8 cellular contexts compared by ENCODE assay signal in the genomic region with DNA sequence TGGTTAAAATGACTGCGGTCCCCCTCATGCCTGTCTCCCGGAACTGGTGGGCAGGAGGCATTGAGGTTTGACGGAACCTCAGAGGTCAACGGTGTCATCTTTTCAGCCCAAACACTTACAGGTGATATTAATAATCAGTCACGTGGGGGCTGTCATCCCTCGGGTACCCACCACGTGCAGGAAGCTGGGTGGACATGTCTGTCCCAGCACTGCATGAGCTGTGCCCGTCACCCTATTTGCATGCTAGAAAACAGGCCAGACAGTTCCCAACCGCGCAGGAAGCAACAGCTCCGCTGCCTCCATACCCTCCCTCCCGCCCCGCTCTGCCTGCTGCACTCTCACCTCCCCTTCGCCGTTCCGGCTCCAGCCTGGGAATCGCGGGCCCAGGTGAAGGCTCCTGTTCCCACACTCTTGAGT. TPM values are rescaled to one million over a fixed set of nuclear protein-coding genes. Genes with fewer than 3 reads are reported as not detected.
DNase-seq lines count a peak whose midpoint lies in the region; ATAC-seq, FAIRE-seq and TF ChIP-seq lines count a peak whose summit lies in the region.

No MANE protein-coding gene starts in this region.

- no peaks in the 10 kb centered on the region for H3K9me3 Mint-ChIP-seq in activated T-helper 1 cell treated with anti-CD3 and anti-CD28 coated beads, Interleukin-12 subunit alpha, Interleukin-12 subunit beta, Interleukin-2, Interleukin-4 antibody, amounts not matched to agents 30 ng/mL and 10 ng/mL and 1 ng/mL, durations not matched to agents 14 hours and 24 hours and 36 hours
- no peaks in the 10 kb centered on the region for H3K9me3 Mint-ChIP-seq in natural killer cell treated with Interleukin-12 subunit alpha and Interleukin-12 subunit beta and Interleukin-15 and Interleukin-18, amount 100 ng/mL, for 72 hours

- peak overlapping the region; percentile 84 for H3K27ac Mint-ChIP-seq in activated T-helper 1 cell treated with anti-CD3 and anti-CD28 coated beads, Interleukin-12 subunit alpha, Interleukin-12 subunit beta, Interleukin-2, Interleukin-4 antibody, amounts not matched to agents 30 ng/mL and 10 ng/mL and 1 ng/mL, durations not matched to agents 14 hours and 24 hours and 36 hours
- peak overlapping the region; percentile 65 to 82 for H3K27ac Mint-ChIP-seq in natural killer cell treated with Interleukin-12 subunit alpha and Interleukin-12 subunit beta and Interleukin-15 and Interleukin-18, amount 100 ng/mL, for 72 hours

- peak; percentile 51 for TF ChIP-seq POLR2A in GM15510 (IDR thresholded peaks at IDR 0.05; ENCODE audit: borderline replicate concordance, extremely low read depth, insufficient read length)

- no peak for TF ChIP-seq CTCF in D721Med (IDR thresholded peaks at IDR 0.05; ENCODE audit: insufficient read depth, missing control alignments)
- no peak for TF ChIP-seq CTCF in omental fat pad (IDR thresholded peaks at IDR 0.05)

- H3K4me1 Mint-ChIP-seq in activated T-helper 1 cell treated with anti-CD3 and anti-CD28 coated beads, Interleukin-12 subunit alpha, Interleukin-12 subunit beta, Interleukin-2, Interleukin-4 antibody, amounts not matched to agents 30 ng/mL and 10 ng/mL and 1 ng/mL, durations not matched to agents 14 hours and 24 hours and 36 hours (ENCODE audit: low read depth) = peaks cover 26% of the 10 kb centered on the region
- H3K4me1 Mint-ChIP-seq in natural killer cell treated with Interleukin-12 subunit alpha and Interleukin-12 subunit beta and Interleukin-15 and Interleukin-18, amount 100 ng/mL, for 72 hours (ENCODE audit: low read depth in 2 of 2) = peaks cover 11 to 36% of the 10 kb centered on the region in 2 donors

- peaks cover 11% of the 10 kb centered on the region for H3K27me3 Mint-ChIP-seq in activated T-helper 1 cell treated with anti-CD3 and anti-CD28 coated beads, Interleukin-12 subunit alpha, Interleukin-12 subunit beta, Interleukin-2, Interleukin-4 antibody, amounts not matched to agents 30 ng/mL and 10 ng/mL and 1 ng/mL, durations not matched to agents 14 hours and 24 hours and 36 hours (ENCODE audit: insufficient read depth)
- no peaks in the 10 kb centered on the region for H3K27me3 Mint-ChIP-seq in natural killer cell treated with Interleukin-12 subunit alpha and Interleukin-12 subunit beta and Interleukin-15 and Interleukin-18, amount 100 ng/mL, for 72 hours

- intact Hi-C loops in activated T-helper 1 cell treated with anti-CD3 and anti-CD28 coated beads, Interleukin-12 subunit alpha, Interleukin-12 subunit beta, Interleukin-2, Interleukin-4 antibody, amounts not matched to agents 30 ng/mL and 10 ng/mL and 1 ng/mL, durations not matched to agents 14 hours and 24 hours and 36 hours (cut with micrococcal nuclease) = no loop called here

- DNase-seq in activated T-helper 1 cell treated with anti-CD3 and anti-CD28 coated beads, Interleukin-12 subunit alpha, Interleukin-12 subunit beta, Interleukin-2, Interleukin-4 antibody, amounts not matched to agents 30 ng/mL and 10 ng/mL and 1 ng/mL, durations not matched to agents 14 hours and 24 hours and 36 hours (ENCODE audit: low spot score) = no peak
- peak; percentile 75 for DNase-seq in natural killer cell treated with Interleukin-12 subunit alpha and Interleukin-12 subunit beta and Interleukin-15 and Interleukin-18, amount 100 ng/mL, for 72 hours (ENCODE audit: low spot score)
- DNase-seq in D721Med (ENCODE audit: insufficient read length, low spot score) (no peak), NCI-H2171 treated with DMSO at 0.1 percent for 48 hours (lab: John Stamatoyannopoulos, UW) (no peak), omental fat pad (ENCODE audit: low spot score) (no peak), GOT3 (lab: John Stamatoyannopoulos, UW) (no peak)

- peak overlapping the region; percentile 82 for H3K4me3 Mint-ChIP-seq in activated T-helper 1 cell treated with anti-CD3 and anti-CD28 coated beads, Interleukin-12 subunit alpha, Interleukin-12 subunit beta, Interleukin-2, Interleukin-4 antibody, amounts not matched to agents 30 ng/mL and 10 ng/mL and 1 ng/mL, durations not matched to agents 14 hours and 24 hours and 36 hours
- peak overlapping the region; percentile 80 for H3K4me3 Mint-ChIP-seq in natural killer cell treated with Interleukin-12 subunit alpha and Interleukin-12 subunit beta and Interleukin-15 and Interleukin-18, amount 100 ng/mL, for 72 hours

- no peak for FAIRE-seq in D721Med (lab: Jason Lieb, UNC)

- peaks cover 15% of the 10 kb centered on the region for H3K36me3 Mint-ChIP-seq in activated T-helper 1 cell treated with anti-CD3 and anti-CD28 coated beads, Interleukin-12 subunit alpha, Interleukin-12 subunit beta, Interleukin-2, Interleukin-4 antibody, amounts not matched to agents 30 ng/mL and 10 ng/mL and 1 ng/mL, durations not matched to agents 14 hours and 24 hours and 36 hours (ENCODE audit: low read depth)
- no peaks in the 10 kb centered on the region for H3K36me3 Mint-ChIP-seq in natural killer cell treated with Interleukin-12 subunit alpha and Interleukin-12 subunit beta and Interleukin-15 and Interleukin-18, amount 100 ng/mL, for 72 hours

- ATAC-seq in HG03159 (IDR thresholded peaks at IDR 0.05; ENCODE audit: unreplicated experiment) (peak; percentile 36), omental fat pad (ENCODE audit: low FRiP score) (no peak)
- ATAC-seq in natural killer cell treated with Interleukin-12 subunit alpha and Interleukin-12 subunit beta and Interleukin-15 and Interleukin-18, amount 100 ng/mL, for 72 hours = peak; percentile 58 to 62

RNA-seq across cellular contexts. Expression of gene SYNGR3, which starts 1.4 kb away (rescaled TPM):
- total RNA-seq in activated T-helper 1 cell treated with anti-CD3 and anti-CD28 coated beads, Interleukin-12 subunit alpha, Interleukin-12 subunit beta, Interleukin-2, Interleukin-4 antibody, amounts not matched to agents 30 ng/mL and 10 ng/mL and 1 ng/mL, durations not matched to agents 14 hours and 24 hours and 36 hours = 21.2 and 26.3 TPM in 2 replicates
- total RNA-seq in natural killer cell treated with Interleukin-12 subunit alpha and Interleukin-12 subunit beta and Interleukin-15 and Interleukin-18, amount 100 ng/mL, for 72 hours = 10 to 100 TPM; 21.3 to 43.6 TPM
- total RNA-seq in omental fat pad = 1 to 10 TPM in 1 of 4 donors, under 1 TPM in 1, not detected in 2; 0.28 to 1.6 TPM

RNA-seq across cellular contexts. Expression of gene GFER, which starts 7.2 kb away (rescaled TPM):
- 46.2 and 54.0 TPM in 2 replicates for total RNA-seq in activated T-helper 1 cell treated with anti-CD3 and anti-CD28 coated beads, Interleukin-12 subunit alpha, Interleukin-12 subunit beta, Interleukin-2, Interleukin-4 antibody, amounts not matched to agents 30 ng/mL and 10 ng/mL and 1 ng/mL, durations not matched to agents 14 hours and 24 hours and 36 hours
- total RNA-seq in natural killer cell treated with Interleukin-12 subunit alpha and Interleukin-12 subunit beta and Interleukin-15 and Interleukin-18, amount 100 ng/mL, for 72 hours = 10 to 100 TPM; 31.9 to 41.7 TPM
- 10 to 100 TPM; 11.9 to 18.4 (median 16.0) TPM for total RNA-seq in omental fat pad

RNA-seq across cellular contexts. Expression of gene NOXO1, which starts 9.9 kb away (rescaled TPM):
- 0.24 TPM in 1 of 2 replicates, not detected in the other for total RNA-seq in activated T-helper 1 cell treated with anti-CD3 and anti-CD28 coated beads, Interleukin-12 subunit alpha, Interleukin-12 subunit beta, Interleukin-2, Interleukin-4 antibody, amounts not matched to agents 30 ng/mL and 10 ng/mL and 1 ng/mL, durations not matched to agents 14 hours and 24 hours and 36 hours
- not detected for total RNA-seq in natural killer cell treated with Interleukin-12 subunit alpha and Interleukin-12 subunit beta and Interleukin-15 and Interleukin-18, amount 100 ng/mL, for 72 hours
- total RNA-seq in omental fat pad = not detected

RNA-seq across cellular contexts. Expression of gene ZNF598, which starts 18.5 kb away (rescaled TPM):
- 100 and 105 TPM in 2 replicates for total RNA-seq in activated T-helper 1 cell treated with anti-CD3 and anti-CD28 coated beads, Interleukin-12 subunit alpha, Interleukin-12 subunit beta, Interleukin-2, Interleukin-4 antibody, amounts not matched to agents 30 ng/mL and 10 ng/mL and 1 ng/mL, durations not matched to agents 14 hours and 24 hours and 36 hours
- total RNA-seq in natural killer cell treated with Interleukin-12 subunit alpha and Interleukin-12 subunit beta and Interleukin-15 and Interleukin-18, amount 100 ng/mL, for 72 hours = 100 to 1,000 TPM in 1 of 2 donors, 10 to 100 TPM in 1; 83.1 to 163 TPM
- 10 to 100 TPM; 19.1 to 49.0 (median 24.3) TPM for total RNA-seq in omental fat pad

RNA-seq across cellular contexts. Expression of gene TBL3, which starts 19.3 kb away (rescaled TPM):
- total RNA-seq in activated T-helper 1 cell treated with anti-CD3 and anti-CD28 coated beads, Interleukin-12 subunit alpha, Interleukin-12 subunit beta, Interleukin-2, Interleukin-4 antibody, amounts not matched to agents 30 ng/mL and 10 ng/mL and 1 ng/mL, durations not matched to agents 14 hours and 24 hours and 36 hours = 84.9 and 87.3 TPM in 2 replicates
- 10 to 100 TPM; 39.3 to 78.3 TPM for total RNA-seq in natural killer cell treated with Interleukin-12 subunit alpha and Interleukin-12 subunit beta and Interleukin-15 and Interleukin-18, amount 100 ng/mL, for 72 hours
- 10 to 100 TPM; 32.2 to 44.3 (median 34.3) TPM for total RNA-seq in omental fat pad
